In genomic region chr6:144338951-144339681, GRCh38 we compare ENCODE assay signal across 1 cellular context.
TF ChIP-seq lines count a peak whose summit lies in the region.

No MANE protein-coding gene starts in this region.

TF ChIP-seq in HepG2, 621 proteins besides CTCF, POLR2A, EP300 and RAD21 (continued from another document):
- TF ChIP-seq DDIT3 (CRISPR knock-in tag; IDR thresholded peaks at IDR 0.05), result no peak
